Comparison of ENCODE assay signal across 26 cellular contexts in the genomic region with DNA sequence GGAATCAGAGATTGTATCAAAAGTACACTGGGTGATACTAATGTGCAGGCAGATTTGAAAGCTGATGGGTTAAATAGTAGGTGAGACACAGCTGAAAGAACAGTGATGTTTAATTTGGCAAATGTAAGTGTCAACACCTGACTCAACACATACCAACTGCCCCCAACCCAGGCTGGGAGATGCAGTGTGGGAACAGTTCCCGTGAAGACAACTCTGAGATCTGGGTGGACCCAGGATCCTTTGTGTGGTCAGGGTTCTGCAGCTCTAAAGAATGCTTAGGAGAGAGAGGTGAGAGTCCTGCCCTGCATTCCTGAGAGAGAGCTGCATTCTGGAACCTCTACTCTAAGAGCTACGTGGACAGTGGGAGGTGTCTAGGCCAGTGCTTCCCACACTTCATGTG.
DNase-seq lines count a peak whose midpoint lies in the region; ATAC-seq, FAIRE-seq and TF ChIP-seq lines count a peak whose summit lies in the region.
"Had no signal": no experiment of that assay in that cellular context is flagged by ENCODE, and none has a peak within 500 bp of the region (broad histone marks: within the 10 kb centered on the region; RNA-seq: fewer than 3 reads in every experiment).

No MANE protein-coding gene starts in this region.

- H3K27me3 ChIP-seq in astrocyte (ENCODE audit: insufficient read depth, low read length) (no peaks in the 10 kb centered on the region), suprapubic skin (no peaks in the 10 kb centered on the region)
- H3K27me3 ChIP-seq: cardiac muscle cell, right atrium auricular region, spleen had no signal

- no peak overlapping the region for H3K27ac ChIP-seq in astrocyte (ENCODE audit: low read depth, low read length)
- H3K27ac ChIP-seq in suprapubic skin, result no peak overlapping the region
- H3K27ac ChIP-seq: cardiac muscle cell, right atrium auricular region, spleen had no signal

- WGBS in suprapubic skin, result 93% methylated on average over 2 of the region's 2 CpGs

- H3K4me2 ChIP-seq in astrocyte (ENCODE audit: low read length), result no peak overlapping the region

- H3K36me3 ChIP-seq in astrocyte (ENCODE audit: insufficient read depth, low read length) (no peaks in the 10 kb centered on the region), suprapubic skin (no peaks in the 10 kb centered on the region)
- H3K36me3 ChIP-seq: cardiac muscle cell, right atrium auricular region, spleen had no signal

- H3K4me1 ChIP-seq in astrocyte (ENCODE audit: insufficient read depth, low read length), result no peaks in the 10 kb centered on the region
- H3K4me1 ChIP-seq in suprapubic skin, result peaks cover 22% of the 10 kb centered on the region
- H3K4me1 ChIP-seq: spleen had no signal

- H3K9ac ChIP-seq in astrocyte (ENCODE audit: low read length), result no peak overlapping the region

- H3K27ac Mint-ChIP-seq in astrocyte (ENCODE audit: unreplicated experiment), result peak overlapping the region; percentile 47
- H3K27ac Mint-ChIP-seq: activated CD4-positive, alpha-beta memory T cell treated with anti-CD3 and anti-CD28 coated beads, Interleukin-2, amount 10 ng/mL, durations not matched to agents 7 days and 5 days; CD4-positive, alpha-beta T cell; naive B cell; stimulated activated memory B cell treated with anti-CD40 and anti-IgM and Interleukin-4, amounts not matched to agents 10 μg/mL and 1 μg/mL and 100 μg/mL, for 72 hours had no signal

- no peak for FAIRE-seq in astrocyte (lab: Jason Lieb, UNC)
- FAIRE-seq: keratinocyte had no signal

- H3K27me3 Mint-ChIP-seq in astrocyte (ENCODE audit: low read depth, unreplicated experiment), result peaks cover 73% of the 10 kb centered on the region
- H3K27me3 Mint-ChIP-seq: CD4-positive, alpha-beta T cell had no signal

- no peak overlapping the region for H2AFZ ChIP-seq in astrocyte (ENCODE audit: low read depth, low read length)

- intact Hi-C loops in posterior vena cava (cut with DNase I), result no loop called here

- peaks cover 12% of the 10 kb centered on the region for H3K9me3 Mint-ChIP-seq in astrocyte (ENCODE audit: unreplicated experiment)
- H3K9me3 Mint-ChIP-seq: activated CD4-positive, alpha-beta memory T cell treated with anti-CD3 and anti-CD28 coated beads, Interleukin-2, amount 10 ng/mL, durations not matched to agents 7 days and 5 days; CD4-positive, alpha-beta T cell; IgD-negative memory B cell; stimulated activated memory B cell treated with anti-CD40 and anti-IgM and Interleukin-4, amounts not matched to agents 10 μg/mL and 1 μg/mL and 100 μg/mL, for 72 hours had no signal

- DNase-seq in M059J (ENCODE audit: low read depth) (peak; percentile 48), astrocyte (ENCODE audit: low read depth) (peak; percentile 71), left lobe of liver (ENCODE audit: low spot score) (peak; percentile 27), suprapubic skin (ENCODE audit: low spot score in 2 of 2) (peak; percentile 11 to 23), 8988T (no peak), posterior vena cava (ENCODE audit: low spot score) (no peak), AG20443 (ENCODE audit: low spot score) (no peak)
- DNase-seq: activated CD4-positive, alpha-beta memory T cell treated with anti-CD3 and anti-CD28 coated beads, Interleukin-2, amount 10 ng/mL, durations not matched to agents 7 days and 5 days; activated CD4-positive, CD25-positive, alpha-beta regulatory T cell; activated naive CD4-positive, alpha-beta T cell; CD4-positive, alpha-beta T cell; mesenchymal stem cell; naive B cell; NCI-H1105 treated with DMSO at 0.1 percent for 48 hours; NCI-H2029 treated with DMSO at 0.1 percent for 48 hours; NCI-H345; NCI-H82; OCI-M1; SHP77; spleen; stimulated activated CD4-positive, alpha-beta T cell treated with anti-CD3 and anti-CD28 coated beads, Interleukin-4, amount 100 ng/mL, for 1 hour had no signal

- TF ChIP-seq CTCF in astrocyte (IDR thresholded peaks at IDR 0.05; ENCODE audit: insufficient read depth, low read depth, low read length), result no peak
- no peak for TF ChIP-seq CTCF in suprapubic skin (IDR thresholded peaks at IDR 0.05)

- H4K20me1 ChIP-seq in astrocyte (ENCODE audit: insufficient read depth, low read length), result no peaks in the 10 kb centered on the region

- no peak for ATAC-seq in left lobe of liver
- ATAC-seq: stimulated activated memory B cell treated with anti-CD40 and anti-IgM and Interleukin-4, amounts not matched to agents 10 μg/mL and 1 μg/mL and 100 μg/mL, for 72 hours had no signal

- H3K79me2 ChIP-seq in astrocyte (ENCODE audit: insufficient read depth, low read length), result no peaks in the 10 kb centered on the region

- no peaks in the 10 kb centered on the region for H3K9me3 ChIP-seq in astrocyte (ENCODE audit: insufficient read depth, low read depth, low read length)
- no peaks in the 10 kb centered on the region for H3K9me3 ChIP-seq in suprapubic skin
- H3K9me3 ChIP-seq: right atrium auricular region, spleen had no signal

- peaks cover 5% of the 10 kb centered on the region for H3K4me1 Mint-ChIP-seq in astrocyte (ENCODE audit: low read depth, unreplicated experiment)
- H3K4me1 Mint-ChIP-seq: activated CD4-positive, alpha-beta memory T cell treated with anti-CD3 and anti-CD28 coated beads, Interleukin-2, amount 10 ng/mL, durations not matched to agents 7 days and 5 days; IgD-negative memory B cell; naive B cell; stimulated activated memory B cell treated with anti-CD40 and anti-IgM and Interleukin-4, amounts not matched to agents 10 μg/mL and 1 μg/mL and 100 μg/mL, for 72 hours had no signal

- TF ChIP-seq EP300 in suprapubic skin (IDR thresholded peaks at IDR 0.05), result no peak

- no peak overlapping the region for H3K4me3 Mint-ChIP-seq in astrocyte (ENCODE audit: unreplicated experiment)
- H3K4me3 Mint-ChIP-seq: activated CD4-positive, alpha-beta memory T cell treated with anti-CD3 and anti-CD28 coated beads, Interleukin-2, amount 10 ng/mL, durations not matched to agents 7 days and 5 days; CD4-positive, alpha-beta T cell; IgD-negative memory B cell; naive B cell; stimulated activated memory B cell treated with anti-CD40 and anti-IgM and Interleukin-4, amounts not matched to agents 10 μg/mL and 1 μg/mL and 100 μg/mL, for 72 hours had no signal

- H3K36me3 Mint-ChIP-seq in astrocyte (ENCODE audit: low read depth, unreplicated experiment), result no peaks in the 10 kb centered on the region
- H3K36me3 Mint-ChIP-seq: IgD-negative memory B cell; naive B cell; stimulated activated memory B cell treated with anti-CD40 and anti-IgM and Interleukin-4, amounts not matched to agents 10 μg/mL and 1 μg/mL and 100 μg/mL, for 72 hours had no signal

- H3K4me3 ChIP-seq in astrocyte (ENCODE audit: insufficient read depth, low read depth, low read length) (no peak overlapping the region), suprapubic skin (no peak overlapping the region)
- H3K4me3 ChIP-seq: cardiac muscle cell, right atrium auricular region, spleen had no signal

- no peak for TF ChIP-seq POLR2A in suprapubic skin (IDR thresholded peaks at IDR 0.05)

Comparison
In these comparisons a context has a peak if more than half of its experiments do, and no peak if none do; other contexts are left out.
1. DNase-seq: peak in M059J (single experiment), astrocyte (single experiment), left lobe of liver (single experiment) and suprapubic skin (2 of 2); none in 8988T (single experiment), posterior vena cava (single experiment) and AG20443 (single experiment).